1 cellular context compared by ENCODE assay signal in the genomic region with DNA sequence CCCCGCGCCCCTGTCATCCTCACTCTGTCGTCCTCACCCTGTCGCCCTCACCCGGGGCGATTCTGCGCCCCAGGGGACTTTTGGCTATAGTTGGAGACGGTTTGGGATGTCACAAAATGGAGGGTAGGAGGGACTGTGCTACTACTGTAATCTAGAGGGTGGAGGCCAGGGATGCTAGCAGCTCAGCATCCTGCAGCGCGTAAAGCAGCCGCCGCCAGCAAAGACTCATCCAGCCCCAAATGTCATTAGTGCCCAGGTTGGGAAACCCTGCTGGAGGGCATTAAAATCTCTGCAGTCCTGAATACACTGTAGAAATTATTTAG.
TF ChIP-seq lines count a peak whose summit lies in the region.

No MANE protein-coding gene starts in this region.

TF ChIP-seq in H1, 55 proteins besides CTCF, POLR2A, EP300 and RAD21:
- no peak for TF ChIP-seq ZNF274 (IDR thresholded peaks at IDR 0.05; ENCODE audit: borderline replicate concordance, extremely low read depth, low read length)
- TF ChIP-seq RFX5 (IDR thresholded peaks at IDR 0.05; ENCODE audit: borderline replicate concordance, low read depth, low read length): no peak
- no peak for TF ChIP-seq EGR1 (IDR thresholded peaks at IDR 0.05; ENCODE audit: borderline replicate concordance, low read depth, low read length)
- TF ChIP-seq PHF8 (conservative IDR thresholded peaks at IDR 0.05; ENCODE audit: low read depth, low read length): no peak
- TF ChIP-seq GABPA (IDR thresholded peaks at IDR 0.05; ENCODE audit: borderline replicate concordance, insufficient read depth, low read length): no peak
- TF ChIP-seq TBP (IDR thresholded peaks at IDR 0.05; ENCODE audit: low read depth, low read length): no peak
- TF ChIP-seq TCF12 (IDR thresholded peaks at IDR 0.05; ENCODE audit: low read depth, low read length): no peak
- no peak; the same call in 1 of the 2 replicates for TF ChIP-seq KDM5A (IDR thresholded peaks at IDR 0.05; ENCODE audit: low read length)
- no peak for TF ChIP-seq BCL11A (IDR thresholded peaks at IDR 0.05; ENCODE audit: low read depth in 2 of 2, low read length in 2 of 2)
- no peak for TF ChIP-seq BACH1 (IDR thresholded peaks at IDR 0.05; ENCODE audit: low read length)
- TF ChIP-seq SP1 (IDR thresholded peaks at IDR 0.05; ENCODE audit: low read depth, low read length): no peak
- TF ChIP-seq NANOG (IDR thresholded peaks at IDR 0.05; ENCODE audit: insufficient read depth, low read depth, low read length, poor library complexity, severe bottlenecking): no peak
- no peak for TF ChIP-seq SUZ12 (IDR thresholded peaks at IDR 0.05; ENCODE audit: low read length)
- TF ChIP-seq RBBP5 (IDR thresholded peaks at IDR 0.05; ENCODE audit: borderline replicate concordance, low read depth, low read length): no peak
- TF ChIP-seq POLR2AphosphoS5 (IDR thresholded peaks at IDR 0.05; ENCODE audit: low read depth, low read length): no peak
